Comparison of ENCODE assay signal across 1 cellular context in the genomic region with DNA sequence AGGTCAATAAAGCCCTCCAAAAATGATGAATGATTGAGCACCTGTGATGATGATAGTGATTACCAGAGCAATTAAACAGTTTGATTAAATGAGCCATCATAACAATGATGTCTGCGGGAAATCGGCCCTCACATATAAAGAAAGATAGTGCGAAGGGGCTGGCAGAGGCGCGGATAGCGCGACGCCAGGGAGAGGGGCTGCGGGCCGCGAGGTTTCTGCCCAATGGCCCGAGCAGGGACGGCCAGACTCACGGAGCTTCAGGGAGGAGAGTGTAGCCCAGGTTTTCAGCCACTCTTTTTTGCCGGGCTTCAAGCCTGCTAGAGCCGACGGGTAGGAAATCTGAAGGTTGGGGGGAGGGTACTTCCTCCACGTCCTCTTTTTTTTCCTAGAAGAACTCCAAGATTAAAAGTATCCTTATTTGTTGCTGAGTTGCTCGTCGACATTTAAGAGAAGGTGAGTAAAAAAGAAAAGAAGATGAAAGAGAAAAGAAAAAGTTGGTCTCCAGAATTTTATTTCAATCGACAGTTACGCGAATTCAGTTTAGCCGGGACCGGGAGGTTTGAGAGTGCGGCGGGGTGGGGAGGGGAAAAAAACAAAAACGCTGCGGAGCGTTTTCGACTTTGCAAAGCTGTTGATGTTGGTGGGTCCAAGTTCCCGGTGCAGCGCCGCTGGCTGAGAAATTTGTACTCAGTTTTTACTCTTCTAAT.
A peak's percentile ranks its signal among the peaks of the same experiment; 100 is the strongest.
TF ChIP-seq lines count a peak whose summit lies in the region.

No MANE protein-coding gene starts in this region.

TF ChIP-seq in HEK293, 187 proteins besides CTCF, POLR2A, EP300 and RAD21 (continued from another document and continues in another):
- TF ChIP-seq PRDM10 (tag by site-specific recombination; IDR thresholded peaks at IDR 0.05) = peak; percentile 21; the same call in 1 of the 2 replicates
- no peak for TF ChIP-seq ZNF785 (tag by site-specific recombination; IDR thresholded peaks at IDR 0.05)
- TF ChIP-seq IKZF3 (tag by site-specific recombination; IDR thresholded peaks at IDR 0.05) = peak; percentile 6; the same call in 1 of the 2 replicates
- no peak for TF ChIP-seq ZNF621 (tag by site-specific recombination; IDR thresholded peaks at IDR 0.05)
- 0 out of 2 replicates have a peak, but pooled peaks have one; percentile 21 for TF ChIP-seq ZXDB (tag by site-specific recombination; IDR thresholded peaks at IDR 0.05)
- no peak for TF ChIP-seq ZNF132 (tag by site-specific recombination; IDR thresholded peaks at IDR 0.05; ENCODE audit: borderline replicate concordance)
- TF ChIP-seq ZNF792 (tag by site-specific recombination; IDR thresholded peaks at IDR 0.05) = no peak
- TF ChIP-seq, protein P1, sequence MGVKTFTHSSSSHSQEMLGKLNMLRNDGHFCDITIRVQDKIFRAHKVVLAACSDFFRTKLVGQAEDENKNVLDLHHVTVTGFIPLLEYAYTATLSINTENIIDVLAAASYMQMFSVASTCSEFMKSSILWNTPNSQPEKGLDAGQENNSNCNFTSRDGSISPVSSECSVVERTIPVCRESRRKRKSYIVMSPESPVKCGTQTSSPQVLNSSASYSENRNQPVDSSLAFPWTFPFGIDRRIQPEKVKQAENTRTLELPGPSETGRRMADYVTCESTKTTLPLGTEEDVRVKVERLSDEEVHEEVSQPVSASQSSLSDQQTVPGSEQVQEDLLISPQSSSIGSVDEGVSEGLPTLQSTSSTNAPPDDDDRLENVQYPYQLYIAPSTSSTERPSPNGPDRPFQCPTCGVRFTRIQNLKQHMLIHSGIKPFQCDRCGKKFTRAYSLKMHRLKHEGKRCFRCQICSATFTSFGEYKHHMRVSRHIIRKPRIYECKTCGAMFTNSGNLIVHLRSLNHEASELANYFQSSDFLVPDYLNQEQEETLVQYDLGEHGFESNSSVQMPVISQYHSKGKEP (tag by site-specific recombination; IDR thresholded peaks at IDR 0.05) = no peak
- TF ChIP-seq YY1 (tag by site-specific recombination; IDR thresholded peaks at IDR 0.05) = no peak
- no peak for TF ChIP-seq OVOL3 (tag by site-specific recombination; IDR thresholded peaks at IDR 0.05)
- no peak for TF ChIP-seq ZNF670 (tag by site-specific recombination; IDR thresholded peaks at IDR 0.05; ENCODE audit: low read depth)
- TF ChIP-seq ZNF174 (tag by site-specific recombination; IDR thresholded peaks at IDR 0.05) = no peak
- no peak for TF ChIP-seq ZNF404 (tag by site-specific recombination; IDR thresholded peaks at IDR 0.05)
- TF ChIP-seq, protein P2, sequence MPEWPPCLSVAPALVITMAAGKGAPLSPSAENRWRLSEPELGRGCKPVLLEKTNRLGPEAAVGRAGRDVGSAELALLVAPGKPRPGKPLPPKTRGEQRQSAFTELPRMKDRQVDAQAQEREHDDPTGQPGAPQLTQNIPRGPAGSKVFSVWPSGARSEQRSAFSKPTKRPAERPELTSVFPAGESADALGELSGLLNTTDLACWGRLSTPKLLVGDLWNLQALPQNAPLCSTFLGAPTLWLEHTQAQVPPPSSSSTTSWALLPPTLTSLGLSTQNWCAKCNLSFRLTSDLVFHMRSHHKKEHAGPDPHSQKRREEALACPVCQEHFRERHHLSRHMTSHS (tag by site-specific recombination; IDR thresholded peaks at IDR 0.05) = no peak
- TF ChIP-seq ZNF558 (tag by site-specific recombination; IDR thresholded peaks at IDR 0.05) = no peak
- no peak for TF ChIP-seq ZNF211 (tag by site-specific recombination; IDR thresholded peaks at IDR 0.05; ENCODE audit: low read depth)
- TF ChIP-seq TRIM28 (IDR thresholded peaks at IDR 0.05; ENCODE audit: borderline replicate concordance, low read length) = no peak
- no peak for TF ChIP-seq YY2 (tag by site-specific recombination; IDR thresholded peaks at IDR 0.05)
- no peak for TF ChIP-seq KLF17 (tag by site-specific recombination; IDR thresholded peaks at IDR 0.05)
- no peak for TF ChIP-seq ZBTB6 (tag by site-specific recombination; IDR thresholded peaks at IDR 0.05)
- no peak for TF ChIP-seq ZNF707 (tag by site-specific recombination; IDR thresholded peaks at IDR 0.05)
- TF ChIP-seq ZNF112 (tag by site-specific recombination; IDR thresholded peaks at IDR 0.05) = no peak
- TF ChIP-seq, protein P3, sequence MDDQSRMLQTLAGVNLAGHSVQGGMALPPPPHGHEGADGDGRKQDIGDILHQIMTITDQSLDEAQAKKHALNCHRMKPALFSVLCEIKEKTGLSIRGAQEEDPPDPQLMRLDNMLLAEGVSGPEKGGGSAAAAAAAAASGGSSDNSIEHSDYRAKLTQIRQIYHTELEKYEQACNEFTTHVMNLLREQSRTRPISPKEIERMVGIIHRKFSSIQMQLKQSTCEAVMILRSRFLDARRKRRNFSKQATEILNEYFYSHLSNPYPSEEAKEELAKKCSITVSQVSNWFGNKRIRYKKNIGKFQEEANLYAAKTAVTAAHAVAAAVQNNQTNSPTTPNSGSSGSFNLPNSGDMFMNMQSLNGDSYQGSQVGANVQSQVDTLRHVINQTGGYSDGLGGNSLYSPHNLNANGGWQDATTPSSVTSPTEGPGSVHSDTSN (CRISPR knock-in tag; IDR thresholded peaks at IDR 0.05) = no peak
- TF ChIP-seq ZNF548 (tag by site-specific recombination; IDR thresholded peaks at IDR 0.05) = no peak
- TF ChIP-seq ZBTB10 (tag by site-specific recombination; IDR thresholded peaks at IDR 0.05) = no peak
- TF ChIP-seq KLF7 (tag by site-specific recombination; IDR thresholded peaks at IDR 0.05; ENCODE audit: borderline replicate concordance) = no peak
- no peak for TF ChIP-seq ZNF768 (tag by site-specific recombination; IDR thresholded peaks at IDR 0.05)
- no peak for TF ChIP-seq ZNF660 (tag by site-specific recombination; IDR thresholded peaks at IDR 0.05)
- no peak for TF ChIP-seq ZNF610 (tag by site-specific recombination; IDR thresholded peaks at IDR 0.05; ENCODE audit: borderline replicate concordance)
- TF ChIP-seq ZSCAN30 (tag by site-specific recombination; IDR thresholded peaks at IDR 0.05) = peak; percentile 49; the same call in 1 of the 2 replicates
- no peak for TF ChIP-seq HOXD13 (CRISPR knock-in tag; IDR thresholded peaks at IDR 0.05; ENCODE audit: borderline replicate concordance)
- no peak for TF ChIP-seq ZNF274 (IDR thresholded peaks at IDR 0.05; ENCODE audit: low read length)
- no peak for TF ChIP-seq ZNF274 (tag by site-specific recombination; IDR thresholded peaks at IDR 0.05; ENCODE audit: borderline replicate concordance)
- TF ChIP-seq, protein P4, sequence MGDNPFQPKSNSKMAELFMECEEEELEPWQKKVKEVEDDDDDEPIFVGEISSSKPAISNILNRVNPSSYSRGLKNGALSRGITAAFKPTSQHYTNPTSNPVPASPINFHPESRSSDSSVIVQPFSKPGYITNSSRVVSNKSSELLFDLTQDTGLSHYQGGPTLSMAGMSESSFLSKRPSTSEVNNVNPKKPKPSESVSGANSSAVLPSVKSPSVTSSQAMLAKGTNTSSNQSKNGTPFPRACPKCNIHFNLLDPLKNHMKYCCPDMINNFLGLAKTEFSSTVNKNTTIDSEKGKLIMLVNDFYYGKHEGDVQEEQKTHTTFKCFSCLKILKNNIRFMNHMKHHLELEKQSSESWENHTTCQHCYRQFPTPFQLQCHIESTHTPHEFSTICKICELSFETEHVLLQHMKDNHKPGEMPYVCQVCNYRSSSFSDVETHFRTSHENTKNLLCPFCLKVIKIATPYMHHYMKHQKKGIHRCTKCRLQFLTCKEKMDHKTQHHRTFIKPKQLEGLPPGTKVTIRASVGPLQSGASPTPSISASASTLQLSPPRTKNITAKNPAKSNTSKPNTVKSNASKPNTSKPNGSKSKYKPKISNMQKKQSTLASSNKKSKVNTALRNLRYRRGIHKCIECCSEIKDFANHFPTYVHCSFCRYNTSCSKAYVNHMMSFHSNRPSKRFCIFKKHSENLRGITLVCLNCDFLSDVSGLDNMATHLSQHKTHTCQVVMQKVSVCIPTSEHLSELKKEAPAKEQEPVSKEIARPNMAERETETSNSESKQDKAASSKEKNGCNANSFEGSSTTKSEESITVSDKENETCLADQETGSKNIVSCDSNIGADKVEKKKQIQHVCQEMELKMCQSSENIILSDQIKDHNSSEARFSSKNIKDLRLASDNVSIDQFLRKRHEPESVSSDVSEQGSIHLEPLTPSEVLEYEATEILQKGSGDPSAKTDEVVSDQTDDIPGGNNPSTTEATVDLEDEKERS (tag by site-specific recombination; IDR thresholded peaks at IDR 0.05) = no peak
- no peak for TF ChIP-seq ZNF664 (tag by site-specific recombination; IDR thresholded peaks at IDR 0.05)
- no peak for TF ChIP-seq ZNF324 (tag by site-specific recombination; IDR thresholded peaks at IDR 0.05)
- no peak for TF ChIP-seq SALL2 (tag by site-specific recombination; IDR thresholded peaks at IDR 0.05; ENCODE audit: borderline replicate concordance)
- no peak for TF ChIP-seq ZNF157 (tag by site-specific recombination; IDR thresholded peaks at IDR 0.05)
- TF ChIP-seq, protein P5, sequence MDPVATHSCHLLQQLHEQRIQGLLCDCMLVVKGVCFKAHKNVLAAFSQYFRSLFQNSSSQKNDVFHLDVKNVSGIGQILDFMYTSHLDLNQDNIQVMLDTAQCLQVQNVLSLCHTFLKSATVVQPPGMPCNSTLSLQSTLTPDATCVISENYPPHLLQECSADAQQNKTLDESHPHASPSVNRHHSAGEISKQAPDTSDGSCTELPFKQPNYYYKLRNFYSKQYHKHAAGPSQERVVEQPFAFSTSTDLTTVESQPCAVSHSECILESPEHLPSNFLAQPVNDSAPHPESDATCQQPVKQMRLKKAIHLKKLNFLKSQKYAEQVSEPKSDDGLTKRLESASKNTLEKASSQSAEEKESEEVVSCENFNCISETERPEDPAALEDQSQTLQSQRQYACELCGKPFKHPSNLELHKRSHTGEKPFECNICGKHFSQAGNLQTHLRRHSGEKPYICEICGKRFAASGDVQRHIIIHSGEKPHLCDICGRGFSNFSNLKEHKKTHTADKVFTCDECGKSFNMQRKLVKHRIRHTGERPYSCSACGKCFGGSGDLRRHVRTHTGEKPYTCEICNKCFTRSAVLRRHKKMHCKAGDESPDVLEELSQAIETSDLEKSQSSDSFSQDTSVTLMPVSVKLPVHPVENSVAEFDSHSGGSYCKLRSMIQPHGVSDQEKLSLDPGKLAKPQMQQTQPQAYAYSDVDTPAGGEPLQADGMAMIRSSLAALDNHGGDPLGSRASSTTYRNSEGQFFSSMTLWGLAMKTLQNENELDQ (tag by site-specific recombination; IDR thresholded peaks at IDR 0.05; ENCODE audit: low read depth) = no peak
